In genomic region chr12:6386522-6386921, GRCh38 we compare ENCODE assay signal across 1 cellular context.
TF ChIP-seq lines count a peak whose summit lies in the region.

No MANE protein-coding gene starts in this region.

TF ChIP-seq in IMR-90, 13 proteins besides CTCF, POLR2A, EP300 and RAD21:
- TF ChIP-seq RFX5 (IDR thresholded peaks at IDR 0.05; ENCODE audit: low read depth, low read length), result no peak
- 0 out of 2 replicates have a peak, but pooled peaks have one; percentile 6 for TF ChIP-seq CEBPB (IDR thresholded peaks at IDR 0.05; ENCODE audit: low read depth, low read length)
